1 cellular context compared by ENCODE assay signal in the genomic region with DNA sequence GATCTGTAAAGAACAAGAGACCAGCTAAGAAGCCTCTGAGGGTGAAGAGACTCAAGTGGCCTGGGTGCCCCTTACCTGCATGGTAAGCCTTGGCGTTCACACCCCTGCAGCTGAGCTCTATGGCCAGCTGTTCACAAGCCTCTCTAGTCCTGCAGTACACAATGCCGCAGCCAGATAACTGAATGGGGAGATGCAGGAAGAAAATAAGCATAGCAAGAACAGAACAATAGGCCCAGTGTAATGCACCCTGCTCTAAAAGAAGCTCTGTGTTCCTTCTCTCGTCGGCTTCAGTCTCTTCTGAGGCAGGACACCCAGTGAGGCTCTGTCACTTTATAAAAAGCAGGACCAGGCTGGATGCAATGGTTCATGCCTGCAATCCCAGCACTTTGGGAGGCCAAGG.
TF ChIP-seq lines count a peak whose summit lies in the region.

No MANE protein-coding gene starts in this region.

TF ChIP-seq in IMR-90, 13 proteins besides CTCF, POLR2A, EP300 and RAD21 (continued from another document):
- no peak for TF ChIP-seq USF2 (IDR thresholded peaks at IDR 0.05; ENCODE audit: low read depth, low read length)
- no peak for TF ChIP-seq MXI1 (IDR thresholded peaks at IDR 0.05; ENCODE audit: borderline replicate concordance, low read depth, low read length)
- TF ChIP-seq MAFK (IDR thresholded peaks at IDR 0.05; ENCODE audit: low read depth, low read length): no peak
- TF ChIP-seq RFX5 (IDR thresholded peaks at IDR 0.05; ENCODE audit: low read depth, low read length): no peak
- TF ChIP-seq, protein P1, sequence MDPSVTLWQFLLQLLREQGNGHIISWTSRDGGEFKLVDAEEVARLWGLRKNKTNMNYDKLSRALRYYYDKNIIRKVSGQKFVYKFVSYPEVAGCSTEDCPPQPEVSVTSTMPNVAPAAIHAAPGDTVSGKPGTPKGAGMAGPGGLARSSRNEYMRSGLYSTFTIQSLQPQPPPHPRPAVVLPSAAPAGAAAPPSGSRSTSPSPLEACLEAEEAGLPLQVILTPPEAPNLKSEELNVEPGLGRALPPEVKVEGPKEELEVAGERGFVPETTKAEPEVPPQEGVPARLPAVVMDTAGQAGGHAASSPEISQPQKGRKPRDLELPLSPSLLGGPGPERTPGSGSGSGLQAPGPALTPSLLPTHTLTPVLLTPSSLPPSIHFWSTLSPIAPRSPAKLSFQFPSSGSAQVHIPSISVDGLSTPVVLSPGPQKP (IDR thresholded peaks at IDR 0.05; ENCODE audit: borderline replicate concordance, low read depth, low read length): no peak
- TF ChIP-seq RCOR1 (IDR thresholded peaks at IDR 0.05; ENCODE audit: insufficient replicate concordance, low read length): no peak
- TF ChIP-seq MAZ (IDR thresholded peaks at IDR 0.05; ENCODE audit: borderline replicate concordance, low read depth, low read length): no peak
- TF ChIP-seq FOS (IDR thresholded peaks at IDR 0.05; ENCODE audit: low read depth, low read length): no peak
- TF ChIP-seq SMC3 (IDR thresholded peaks at IDR 0.05; ENCODE audit: low read depth, low read length): no peak
